In the genomic region with DNA sequence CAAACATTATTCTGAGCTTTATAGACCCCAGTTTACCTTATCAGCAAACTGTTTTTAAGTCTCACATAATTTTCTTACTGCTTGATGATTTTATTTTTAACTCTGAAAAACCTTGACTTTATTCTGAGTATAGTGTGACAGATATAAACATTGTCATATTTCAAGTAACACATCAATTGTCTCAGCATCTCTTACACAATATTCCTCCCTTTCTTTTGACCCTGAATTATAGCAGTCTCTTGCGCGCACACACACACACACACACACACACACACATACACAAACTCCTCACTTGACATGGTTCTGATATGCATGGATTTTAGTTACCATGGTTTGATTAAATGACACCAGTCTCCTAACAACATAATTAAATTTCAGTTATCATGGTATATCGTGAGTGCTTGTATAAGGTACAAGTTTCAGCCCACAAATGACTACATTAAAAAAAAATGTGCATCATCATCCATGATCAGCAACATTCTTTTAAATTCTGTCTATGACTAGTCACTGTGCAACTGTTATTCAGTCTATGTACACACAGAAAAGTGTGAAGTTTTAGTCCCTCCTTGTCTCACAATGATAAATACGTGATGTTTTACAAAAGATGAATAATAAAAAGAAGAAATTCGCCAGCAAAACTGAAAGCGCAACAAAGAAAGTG, we compare ENCODE assay signal across 15 cellular contexts. TPM values are rescaled to one million over a fixed set of nuclear protein-coding genes. Genes with fewer than 3 reads are reported as not detected.
DNase-seq lines count a peak whose midpoint lies in the region; ATAC-seq and TF ChIP-seq lines count a peak whose summit lies in the region.
"Had no signal": no experiment of that assay in that cellular context is flagged by ENCODE, and none has a peak within 500 bp of the region (broad histone marks: within the 10 kb centered on the region; RNA-seq: fewer than 3 reads in every experiment).

No MANE protein-coding gene starts in this region.

- CTCF ChIA-PET in MCF 10A (lab: Yijun Ruan, JAX) (interaction anchor here (0.6 to 1.3 kb wide), 3 partner anchors 16 to 161 kb away, joined by 3 to 6 read pairs (median 3); no protein-coding TSS in a partner anchor), SK-N-SH (lab: Yijun Ruan, JAX) (interaction anchor here (1.3 to 1.8 kb wide), 2 partner anchors 10 to 146 kb away, joined by 4 to 6 read pairs; no protein-coding TSS in a partner anchor)

- TF ChIP-seq CTCF in MCF 10A (IDR thresholded peaks at IDR 0.05; ENCODE audit: unreplicated experiment): no peak
- no peak for TF ChIP-seq CTCF in breast epithelium (IDR thresholded peaks at IDR 0.05)
- no peak for TF ChIP-seq CTCF in SK-N-SH (IDR thresholded peaks at IDR 0.05)
- no peak for TF ChIP-seq CTCF in fibroblast of mammary gland (conservative IDR thresholded peaks at IDR 0.05; ENCODE audit: control insufficient read depth, insufficient read depth, low read depth, low read length)

- no peaks in the 10 kb centered on the region for H3K36me3 Mint-ChIP-seq in MCF 10A (ENCODE audit: insufficient read depth, unreplicated experiment)
- peaks cover 0 to 7% of the 10 kb centered on the region in 2 donors for H3K36me3 Mint-ChIP-seq in activated naive CD4-positive, alpha-beta T cell treated with anti-CD3 and anti-CD28 coated beads, Interleukin-2, amount 50 U/mL, for 72 hours

- no peaks in the 10 kb centered on the region for H3K79me2 ChIP-seq in SK-N-SH (ENCODE audit: insufficient read depth)

- H3K27ac Mint-ChIP-seq in MCF 10A (ENCODE audit: low read depth, unreplicated experiment): no peak overlapping the region
- no peak overlapping the region for H3K27ac Mint-ChIP-seq in activated naive CD4-positive, alpha-beta T cell treated with anti-CD3 and anti-CD28 coated beads, Interleukin-2, amount 50 U/mL, for 72 hours
- H3K27ac Mint-ChIP-seq: activated CD4-positive, alpha-beta T cell treated with anti-CD3 and anti-CD28 coated beads, Interleukin-2, amount 10 ng/mL, durations not matched to agents 24 days and 14 days had no signal

- H3K4me1 ChIP-seq in breast epithelium: no peaks in the 10 kb centered on the region
- no peaks in the 10 kb centered on the region; a peak in 1 of 4 replicates for H3K4me1 ChIP-seq in SK-N-SH (ENCODE audit: control insufficient read depth in 1 of 2, insufficient read depth in 2 of 2, low read depth in 1 of 2, low read length in 1 of 2)
- H3K4me1 ChIP-seq: body of pancreas had no signal

- H3K9ac ChIP-seq in SK-N-SH: no peak overlapping the region

- POLR2A ChIA-PET in MCF 10A (lab: Yijun Ruan, JAX): no interaction called here
- POLR2A ChIA-PET in SK-N-SH (lab: Yijun Ruan, JAX): no interaction called here

- TF ChIP-seq POLR2A in breast epithelium (IDR thresholded peaks at IDR 0.05): no peak

- H3K4me3 Mint-ChIP-seq in MCF 10A (ENCODE audit: unreplicated experiment): no peak overlapping the region
- H3K4me3 Mint-ChIP-seq: activated CD4-positive, alpha-beta T cell treated with anti-CD3 and anti-CD28 coated beads, Interleukin-2, amount 10 ng/mL, durations not matched to agents 24 days and 14 days had no signal

- no peak for ATAC-seq in HG03045 (IDR thresholded peaks at IDR 0.05; ENCODE audit: unreplicated experiment)
- ATAC-seq in activated naive CD4-positive, alpha-beta T cell treated with anti-CD3 and anti-CD28 coated beads, Interleukin-2, amount 50 U/mL, for 72 hours: no peak
- no peak for ATAC-seq in GM18498 (IDR thresholded peaks at IDR 0.05; ENCODE audit: unreplicated experiment)
- ATAC-seq: body of pancreas had no signal

- peak overlapping the region; percentile 14; the same call in 1 of the 2 replicates for H3K4me2 ChIP-seq in SK-N-SH

- H2AFZ ChIP-seq in SK-N-SH (ENCODE audit: low read depth): no peak overlapping the region

- H3K27me3 ChIP-seq in breast epithelium (no peaks in the 10 kb centered on the region), SK-N-SH (ENCODE audit: insufficient read depth) (no peaks in the 10 kb centered on the region)
- H3K27me3 ChIP-seq: body of pancreas had no signal

- H3K27me3 Mint-ChIP-seq in MCF 10A (ENCODE audit: insufficient read depth, unreplicated experiment): no peaks in the 10 kb centered on the region

- H3K27ac ChIP-seq in breast epithelium: no peak overlapping the region
- H3K27ac ChIP-seq in SK-N-SH (ENCODE audit: low read depth in 2 of 2, low read length in 1 of 2): no peak overlapping the region
- H3K27ac ChIP-seq: 22Rv1, body of pancreas, thoracic aorta had no signal

- no peak for TF ChIP-seq RAD21 in SK-N-SH (IDR thresholded peaks at IDR 0.05; ENCODE audit: low read length)

- TF ChIP-seq EP300 in SK-N-SH (IDR thresholded peaks at IDR 0.05; ENCODE audit: borderline replicate concordance in 1 of 2, low read depth in 1 of 2, low read length in 1 of 2): no peak

- H3K4me1 Mint-ChIP-seq in MCF 10A (ENCODE audit: insufficient read depth, unreplicated experiment): peaks cover 9% of the 10 kb centered on the region
- H3K4me1 Mint-ChIP-seq: activated CD4-positive, alpha-beta T cell treated with anti-CD3 and anti-CD28 coated beads, Interleukin-2, amount 10 ng/mL, durations not matched to agents 24 days and 14 days had no signal

- no peak overlapping the region for H3K4me3 ChIP-seq in breast epithelium
- H3K4me3 ChIP-seq in SK-N-SH (ENCODE audit: low read depth in 2 of 2, low read length in 1 of 2): no peak overlapping the region
- H3K4me3 ChIP-seq in fibroblast of mammary gland (ENCODE audit: control insufficient read depth, low read depth, low read length): no peak overlapping the region
- H3K4me3 ChIP-seq: body of pancreas, thoracic aorta had no signal

- H3K36me3 ChIP-seq in breast epithelium (no peaks in the 10 kb centered on the region), SK-N-SH (replicated peaks in 1 of 2; ENCODE audit: control insufficient read depth in 1 of 2, insufficient read depth in 2 of 2, low read length in 1 of 2) (no peaks in the 10 kb centered on the region)
- H3K36me3 ChIP-seq: thoracic aorta had no signal

- H4K20me1 ChIP-seq in SK-N-SH (ENCODE audit: insufficient read depth): no peaks in the 10 kb centered on the region

- intact Hi-C loops in MCF 10A (cut with micrococcal nuclease) (no loop called here), breast epithelium (cut with DNase I; ENCODE audit: low total_unique reads) (no loop called here)

- WGBS in SK-N-SH (ENCODE audit: low lambda C conversion rate): 51% methylated on average over 6 of the region's 6 CpGs

- H3F3A ChIP-seq in SK-N-SH (replicated peaks; ENCODE audit: insufficient read depth): no peaks in the 10 kb centered on the region

- H3K9me3 ChIP-seq in breast epithelium: peaks cover 16 to 20% of the 10 kb centered on the region in 2 donors
- peaks cover 7% of the 10 kb centered on the region; the same call in 1 of the 2 replicates for H3K9me3 ChIP-seq in SK-N-SH
- H3K9me3 ChIP-seq: body of pancreas, thoracic aorta had no signal

- no peaks in the 10 kb centered on the region for H3K9me3 Mint-ChIP-seq in MCF 10A (ENCODE audit: unreplicated experiment)
- H3K9me3 Mint-ChIP-seq in activated naive CD4-positive, alpha-beta T cell treated with anti-CD3 and anti-CD28 coated beads, Interleukin-2, amount 50 U/mL, for 72 hours: peaks cover 8 to 13% of the 10 kb centered on the region in 2 donors
- H3K9me3 Mint-ChIP-seq: activated CD4-positive, alpha-beta T cell treated with anti-CD3 and anti-CD28 coated beads, Interleukin-2, amount 10 ng/mL, durations not matched to agents 24 days and 14 days had no signal

- H3K9me2 ChIP-seq in SK-N-SH: no peaks in the 10 kb centered on the region

- no TSS peak for BruUV-seq in MCF 10A (replicated peaks; lab: Mats Ljungman, UMichigan)

- DNase-seq in MCF 10A (ENCODE audit: unreplicated experiment): peak; percentile 50
- DNase-seq in breast epithelium (ENCODE audit: low spot score in 2 of 2): no peak
- no peak for DNase-seq in SK-N-SH
- peak; percentile 85 for DNase-seq in fibroblast of mammary gland (ENCODE audit: low read depth)
- DNase-seq in UCSD-AML1 (lab: John Stamatoyannopoulos, UW; ENCODE audit: unreplicated experiment): no peak
- no peak for DNase-seq in activated naive CD4-positive, alpha-beta T cell treated with anti-CD3 and anti-CD28 coated beads, Interleukin-2, amount 50 U/mL, for 72 hours (ENCODE audit: low spot score in 2 of 2)
- DNase-seq: activated CD4-positive, alpha-beta T cell treated with anti-CD3 and anti-CD28 coated beads, Interleukin-2, amount 10 ng/mL, durations not matched to agents 24 days and 14 days; body of pancreas; mesendoderm; stimulated activated CD4-positive, alpha-beta T cell treated with anti-CD3 and anti-CD28 coated beads, Interleukin-12 subunit alpha, Interleukin-12 subunit beta, amount 100 ng/mL, for 4 hours had no signal

TF ChIP-seq in SK-N-SH, 30 proteins besides CTCF, POLR2A, EP300 and RAD21 (continues in another document):
- TF ChIP-seq, protein P1, sequence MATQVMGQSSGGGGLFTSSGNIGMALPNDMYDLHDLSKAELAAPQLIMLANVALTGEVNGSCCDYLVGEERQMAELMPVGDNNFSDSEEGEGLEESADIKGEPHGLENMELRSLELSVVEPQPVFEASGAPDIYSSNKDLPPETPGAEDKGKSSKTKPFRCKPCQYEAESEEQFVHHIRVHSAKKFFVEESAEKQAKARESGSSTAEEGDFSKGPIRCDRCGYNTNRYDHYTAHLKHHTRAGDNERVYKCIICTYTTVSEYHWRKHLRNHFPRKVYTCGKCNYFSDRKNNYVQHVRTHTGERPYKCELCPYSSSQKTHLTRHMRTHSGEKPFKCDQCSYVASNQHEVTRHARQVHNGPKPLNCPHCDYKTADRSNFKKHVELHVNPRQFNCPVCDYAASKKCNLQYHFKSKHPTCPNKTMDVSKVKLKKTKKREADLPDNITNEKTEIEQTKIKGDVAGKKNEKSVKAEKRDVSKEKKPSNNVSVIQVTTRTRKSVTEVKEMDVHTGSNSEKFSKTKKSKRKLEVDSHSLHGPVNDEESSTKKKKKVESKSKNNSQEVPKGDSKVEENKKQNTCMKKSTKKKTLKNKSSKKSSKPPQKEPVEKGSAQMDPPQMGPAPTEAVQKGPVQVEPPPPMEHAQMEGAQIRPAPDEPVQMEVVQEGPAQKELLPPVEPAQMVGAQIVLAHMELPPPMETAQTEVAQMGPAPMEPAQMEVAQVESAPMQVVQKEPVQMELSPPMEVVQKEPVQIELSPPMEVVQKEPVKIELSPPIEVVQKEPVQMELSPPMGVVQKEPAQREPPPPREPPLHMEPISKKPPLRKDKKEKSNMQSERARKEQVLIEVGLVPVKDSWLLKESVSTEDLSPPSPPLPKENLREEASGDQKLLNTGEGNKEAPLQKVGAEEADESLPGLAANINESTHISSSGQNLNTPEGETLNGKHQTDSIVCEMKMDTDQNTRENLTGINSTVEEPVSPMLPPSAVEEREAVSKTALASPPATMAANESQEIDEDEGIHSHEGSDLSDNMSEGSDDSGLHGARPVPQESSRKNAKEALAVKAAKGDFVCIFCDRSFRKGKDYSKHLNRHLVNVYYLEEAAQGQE (IDR thresholded peaks at IDR 0.05; ENCODE audit: low read depth, low read length): no peak

RNA-seq across cellular contexts. Expression of a gene that starts 39.5 kb away (rescaled TPM):
- total RNA-seq in MCF 10A (2022) (not detected in 2 replicates), breast epithelium (1 to 10 TPM; 1.3 to 5.9 (median 2.4) TPM)
- under 0.01 TPM in 1 of 2 replicates, not detected in the other for polyA plus RNA-seq in SK-N-SH (2012; rRNA removed)
- 0.21 TPM in 1 of 2 replicates, not detected in the other for polyA plus RNA-seq in SK-N-SH (2012; cell fraction: cytosol; rRNA removed)
- not detected in 2 replicates for polyA plus RNA-seq in SK-N-SH (2012; cell fraction: nucleus; rRNA removed)
- not detected for total RNA-seq in activated naive CD4-positive, alpha-beta T cell treated with anti-CD3 and anti-CD28 coated beads, Interleukin-2, amount 50 U/mL, for 72 hours
- total RNA-seq: activated CD4-positive, alpha-beta T cell treated with anti-CD3 and anti-CD28 coated beads, Interleukin-2, amount 10 ng/mL, durations not matched to agents 24 days and 14 days; T-helper 1 cell treated with Interleukin-12 subunit alpha and Interleukin-12 subunit beta and Interleukin-4 antibody, amounts not matched to agents 30 ng/mL and 1 ng/mL, for 36 hours had no signal

Comparison
In these comparisons a context has a peak if more than half of its experiments do, and no peak if none do; other contexts are left out.
1. DNase-seq: peak in MCF 10A (single experiment) and fibroblast of mammary gland (single experiment); none in breast epithelium (0 of 2), SK-N-SH (single experiment), UCSD-AML1 (single experiment) and activated naive CD4-positive, alpha-beta T cell treated with anti-CD3 and anti-CD28 coated beads, Interleukin-2, amount 50 U/mL, for 72 hours (0 of 2).